ENCODE assay signal across 21 cellular contexts in the genomic region with DNA sequence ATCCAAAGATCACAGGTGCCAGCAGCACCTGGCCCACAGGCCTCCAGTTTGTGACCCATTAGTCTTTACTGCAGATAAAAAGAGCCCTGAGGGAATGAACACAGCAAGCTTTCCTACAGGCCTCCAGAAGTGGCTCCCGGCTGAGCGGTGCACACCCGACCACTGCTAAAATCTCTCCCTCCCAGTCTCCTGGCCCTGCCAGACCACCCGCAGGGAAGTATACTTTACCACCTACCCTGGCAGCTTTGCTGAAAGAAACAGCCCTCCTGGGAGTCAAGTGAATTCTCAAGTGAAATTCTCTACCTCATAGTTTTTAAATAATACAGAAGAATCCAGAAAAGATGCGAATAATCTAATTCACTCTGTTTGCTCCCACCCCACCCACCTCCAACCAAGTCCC.
"Had no signal": no experiment of that assay in that cellular context is flagged by ENCODE, and none has a peak within 500 bp of the region (broad histone marks: within the 10 kb centered on the region; RNA-seq: fewer than 3 reads in every experiment).

No MANE protein-coding gene starts in this region.

- H3K4me3 ChIP-seq: cardiac muscle cell had no signal

- H3K27ac ChIP-seq: cardiac muscle cell, KMS-11 had no signal

- DNase-seq: activated B cell treated with CpG ODN at 0.5 μM for 24 hours; activated CD4-positive, alpha-beta memory T cell treated with anti-CD3 and anti-CD28 coated beads for 36 hours; activated CD4-positive, alpha-beta T cell treated with anti-CD3 and anti-CD28 coated beads, Interleukin-2, amount 10 ng/mL, durations not matched to agents 7 days and 5 days; activated CD8-positive, alpha-beta memory T cell treated with anti-CD3 and anti-CD28 coated beads for 24 hours; activated effector memory CD4-positive, alpha-beta T cell treated with anti-CD3 and anti-CD28 coated beads, Interleukin-2, amount 50 U/mL, for 16 hours; activated naive CD4-positive, alpha-beta T cell treated with Interleukin-2 at 50 U/mL for 16 hours; activated naive CD8-positive, alpha-beta T cell treated with anti-CD3 and anti-CD28 coated beads, Interleukin-2, amount 50 U/mL, for 24 hours; activated T-cell treated with anti-CD3 and anti-CD28 coated beads, Interleukin-2, amount 50 U/mL, for 4 hours; amniotic stem cell; NCI-H1105; NCI-H1694; NCI-H2029; NCI-H446; NCI-H526; NCI-H82; SIG-M5; T-helper 17 cell; T-helper 9 cell had no signal

- ATAC-seq: activated naive CD4-positive, alpha-beta T cell treated with anti-CD3 and anti-CD28 coated beads, Interleukin-2, amount 50 U/mL, for 72 hours; activated naive CD8-positive, alpha-beta T cell treated with anti-CD3 and anti-CD28 coated beads, Interleukin-2, amount 50 U/mL, for 24 hours; activated T-cell treated with anti-CD3 and anti-CD28 coated beads, Interleukin-2, amount 50 U/mL, for 4 hours; T-helper 17 cell had no signal

- H3K36me3 ChIP-seq: cardiac muscle cell had no signal
